8 cellular contexts compared by ENCODE assay signal in genomic region chr10:97334370-97335175, GRCh38. TPM values are rescaled to one million over a fixed set of nuclear protein-coding genes. Genes with fewer than 3 reads are reported as not detected.
DNase-seq lines count a peak whose midpoint lies in the region; ATAC-seq and TF ChIP-seq lines count a peak whose summit lies in the region.

Gene FRAT2 (minus strand): TSS chr10:97334729. CDS start chr10:97334572, 157 bp downstream.

- H3K27me3 Mint-ChIP-seq in activated CD4-positive, alpha-beta T cell treated with anti-CD3 and anti-CD28 coated beads for 36 hours = no peaks in the 10 kb centered on the region
- H3K27me3 Mint-ChIP-seq in chondrocyte (ENCODE audit: low read depth) = peaks cover 21% of the 10 kb centered on the region

- H3K4me1 Mint-ChIP-seq in activated CD4-positive, alpha-beta T cell treated with anti-CD3 and anti-CD28 coated beads for 36 hours = peaks cover 40% of the 10 kb centered on the region
- H3K4me1 Mint-ChIP-seq in chondrocyte (ENCODE audit: low read depth) = peaks cover 38% of the 10 kb centered on the region

- peak within 1 kb of the TSS; percentile 83 for H3K4me3 Mint-ChIP-seq in activated CD4-positive, alpha-beta T cell treated with anti-CD3 and anti-CD28 coated beads for 36 hours
- peak within 1 kb of the TSS; percentile 77 for H3K4me3 Mint-ChIP-seq in chondrocyte (ENCODE audit: unreplicated experiment)

- CTCF ChIA-PET in activated CD4-positive, alpha-beta T cell treated with anti-CD3 and anti-CD28 coated beads for 36 hours (lab: Charles Lee) = interaction anchor here (0.6 to 1.9 kb wide), 3 partner anchors 15 to 742 kb away, joined by 3 to 22 read pairs (median 3); partner anchors contain the start of gene FRAT1

- peaks cover 11% of the 10 kb centered on the region for H3K36me3 Mint-ChIP-seq in activated CD4-positive, alpha-beta T cell treated with anti-CD3 and anti-CD28 coated beads for 36 hours (ENCODE audit: low read depth)
- H3K36me3 Mint-ChIP-seq in chondrocyte (ENCODE audit: low read depth) = no peaks in the 10 kb centered on the region

- DNase-seq in AG09309 (ENCODE audit: low read depth) = peak; percentile 62
- DNase-seq in NCI-H345 treated with DMSO at 0.1 percent for 48 hours (lab: John Stamatoyannopoulos, UW; ENCODE audit: unreplicated experiment) = peak; percentile 50
- peak; percentile 91 for DNase-seq in activated CD4-positive, alpha-beta T cell treated with anti-CD3 and anti-CD28 coated beads for 36 hours
- peak; percentile 95 for DNase-seq in chondrocyte (ENCODE audit: low spot score)
- DNase-seq in kidney tubule cell (ENCODE audit: low spot score) = peak; percentile 91
- peak; percentile 76 to 81 for DNase-seq in stimulated activated CD4-positive, alpha-beta T cell treated with anti-CD3 and anti-CD28 coated beads, Interleukin-15, amount 100 ng/mL, for 48 hours (ENCODE audit: low read depth in 2 of 2)

- ATAC-seq in GM18907 (IDR thresholded peaks at IDR 0.05; ENCODE audit: unreplicated experiment) = peak; percentile 85
- ATAC-seq in HG03135 (IDR thresholded peaks at IDR 0.05; ENCODE audit: unreplicated experiment) = peak; percentile 83
- peak; percentile 85 for ATAC-seq in activated CD4-positive, alpha-beta T cell treated with anti-CD3 and anti-CD28 coated beads for 36 hours

- H3K27ac Mint-ChIP-seq in activated CD4-positive, alpha-beta T cell treated with anti-CD3 and anti-CD28 coated beads for 36 hours = peak within 1 kb of the TSS; percentile 86
- H3K27ac Mint-ChIP-seq in chondrocyte (ENCODE audit: unreplicated experiment) = peak within 1 kb of the TSS; percentile 86

- TF ChIP-seq CTCF in AG09309 (IDR thresholded peaks at IDR 0.05; ENCODE audit: control insufficient read depth, insufficient read depth, low read depth, low read length, missing control alignments) (no peak), chondrocyte (IDR thresholded peaks at IDR 0.05) (no peak)

- intact Hi-C loops in activated CD4-positive, alpha-beta T cell treated with anti-CD3 and anti-CD28 coated beads for 36 hours (cut with DNase I, micrococcal nuclease) = loop anchor here (1.0 to 5.0 kb wide), 11 partner anchors 14 to 748 kb away; partner anchors contain the start of genes ARHGAP19 (in 2 of the 2), RRP12 (in 2 of the 2), EXOSC1 (in 1 of the 2) and FRAT1 (in 1 of the 2)

- H3K9me3 Mint-ChIP-seq in activated CD4-positive, alpha-beta T cell treated with anti-CD3 and anti-CD28 coated beads for 36 hours (ENCODE audit: low read depth) = no peaks in the 10 kb centered on the region
- H3K9me3 Mint-ChIP-seq in chondrocyte (ENCODE audit: low read depth) = no peaks in the 10 kb centered on the region

- POLR2A ChIA-PET in activated CD4-positive, alpha-beta T cell treated with anti-CD3 and anti-CD28 coated beads for 36 hours (lab: Charles Lee) = interaction anchor here (1.1 to 3.9 kb wide), 2 partner anchors 15 to 67 kb away, joined by 4 to 27 read pairs; partner anchors contain the start of genes FRAT1 and RRP12

- peak within 1 kb of the TSS; percentile 76 for H3K4me3 ChIP-seq in AG09309 (ENCODE audit: control insufficient read depth, low read depth, low read length)

RNA-seq across cellular contexts. Expression of gene FRAT2, which starts in this region (rescaled TPM):
- 1 to 10 TPM; 3.0 to 4.3 TPM for total RNA-seq in activated CD4-positive, alpha-beta T cell treated with anti-CD3 and anti-CD28 coated beads for 36 hours
- total RNA-seq in chondrocyte = 4.1 to 4.7 TPM (median 4.2 TPM) in 3 replicates

Comparison
In these comparisons a context has a peak if more than half of its experiments do, and no peak if none do; other contexts are left out.
1. Peak in every context shown above with its lines: DNase-seq, ATAC-seq and H3K4me3 ChIP-seq.